8 cellular contexts compared by ENCODE assay signal in genomic region chr14:75068294-75069020, GRCh38. TPM values are rescaled to one million over a fixed set of nuclear protein-coding genes. Genes with fewer than 3 reads are reported as not detected.
DNase-seq lines count a peak whose midpoint lies in the region; ATAC-seq, FAIRE-seq and TF ChIP-seq lines count a peak whose summit lies in the region.

No MANE protein-coding gene starts in this region.

- H3K4me1 ChIP-seq in GM12878 (ENCODE audit: control insufficient read depth, insufficient read depth, low read length) (peaks cover 8% of the 10 kb centered on the region), left lung (peaks cover 5 to 38% of the 10 kb centered on the region in 2 donors), upper lobe of right lung (peaks cover 31% of the 10 kb centered on the region)

- H3K4me3 ChIP-seq in GM12878 (peak overlapping the region; percentile 79), left lung (peak overlapping the region; percentile 46 to 53), upper lobe of right lung (peak overlapping the region; percentile 58)

- WGBS in GM12878 (ENCODE audit: insufficient coverage, insufficient replicate concordance, low lambda C conversion rate, missing lambda C conversion rate): 2% methylated on average over 13 of the region's 13 CpGs

- no peaks in the 10 kb centered on the region for H4K20me1 ChIP-seq in GM12878 (ENCODE audit: control insufficient read depth, insufficient read depth)

- H3K27ac ChIP-seq in GM12878 (ENCODE audit: control insufficient read depth, insufficient read depth) (peak overlapping the region; percentile 47), left lung (peak overlapping the region; percentile 91 to 94), upper lobe of right lung (peak overlapping the region; percentile 93)

- ATAC-seq in GM12878: no peak
- no peak for ATAC-seq in left lung
- ATAC-seq in upper lobe of right lung: no peak
- ATAC-seq in HG02642 (IDR thresholded peaks at IDR 0.05; ENCODE audit: poor library complexity, unreplicated experiment): no peak

- SMC1A ChIA-PET in GM12878 (lab: Charles Lee; ENCODE audit: uncharacterized antibody, unreplicated experiment): interaction anchor here (0.6 to 1.5 kb wide), 5 partner anchors 9 to 207 kb away, joined by 3 to 4 read pairs (median 4); partner anchors contain the start of gene RPS6KL1

- H3K36me3 ChIP-seq in GM12878 (ENCODE audit: control insufficient read depth in 2 of 2, insufficient read depth in 2 of 2, low read length in 1 of 2) (no peaks in the 10 kb centered on the region), left lung (no peaks in the 10 kb centered on the region), upper lobe of right lung (no peaks in the 10 kb centered on the region)

- H3K4me2 ChIP-seq in GM12878 (ENCODE audit: control insufficient read depth, insufficient read depth): peak overlapping the region; percentile 91

- no peak for TF ChIP-seq CTCF in GM12878 (IDR thresholded peaks at IDR 0.05 in 2 of 3, conservative IDR thresholded peaks at IDR 0.05 in 1 of 3; ENCODE audit: control insufficient read depth in 2 of 3, extremely low read depth in 1 of 3, insufficient read depth in 1 of 3, low read depth in 3 of 3, low read length in 3 of 3)
- TF ChIP-seq CTCF in left lung (IDR thresholded peaks at IDR 0.05): no peak
- no peak for TF ChIP-seq CTCF in upper lobe of right lung (IDR thresholded peaks at IDR 0.05)

- TF ChIP-seq EP300 in GM12878 (IDR thresholded peaks at IDR 0.05; ENCODE audit: borderline replicate concordance in 1 of 2, control insufficient read depth in 1 of 2, low read depth in 2 of 2, low read length in 2 of 2): no peak

- H3K79me2 ChIP-seq in GM12878 (ENCODE audit: control insufficient read depth, insufficient read depth, low read length): peaks cover 10% of the 10 kb centered on the region

- H2AFZ ChIP-seq in GM12878 (ENCODE audit: control insufficient read depth, low read depth, low read length): peak overlapping the region; percentile 96

- BruUV-seq in GM12878 (replicated peaks; lab: Mats Ljungman, UMichigan): TSS peak; percentile 86

- POLR2A ChIA-PET in GM12878 (lab: Charles Lee): interaction anchor here (0.6 to 1.2 kb wide), 3 partner anchors 15 to 66 kb away, joined by 3 to 4 read pairs (median 3); no protein-coding TSS in a partner anchor

- in situ Hi-C loops in GM12878 (cut with MboI): no loop called here

- CTCF ChIA-PET in GM12878 (lab: Yijun Ruan, JAX): interaction anchor here (0.6 to 1.2 kb wide), 4 partner anchors 17 to 306 kb away, joined by 3 to 5 read pairs (median 4); no protein-coding TSS in a partner anchor

- H3K9ac ChIP-seq in GM12878 (ENCODE audit: control insufficient read depth, insufficient read depth, low read length): peak overlapping the region; percentile 66

- no peak for FAIRE-seq in GM12878 (lab: Jason Lieb, UNC)

- H3K27me3 ChIP-seq in GM12878 (replicated peaks in 1 of 2; ENCODE audit: control insufficient read depth in 2 of 2, insufficient read depth in 2 of 2, low read length in 1 of 2) (no peaks in the 10 kb centered on the region), left lung (no peaks in the 10 kb centered on the region), upper lobe of right lung (no peaks in the 10 kb centered on the region)

- intact Hi-C loops in GM12878 (cut with micrococcal nuclease; ENCODE audit: unreplicated experiment) (no loop called here), left lung (cut with DNase I) (no loop called here), upper lobe of right lung (cut with DNase I) (no loop called here)

- TF ChIP-seq RAD21 in GM12878 (IDR thresholded peaks at IDR 0.05; ENCODE audit: insufficient read depth, low read depth, low read length): no peak

- DNase-seq in NCI-H345 treated with DMSO at 0.1 percent for 48 hours (lab: John Stamatoyannopoulos, UW; ENCODE audit: unreplicated experiment) (peak; percentile 17), NCI-H345 (lab: John Stamatoyannopoulos, UW) (no peak), GM12878 (ENCODE audit: low read depth, low spot score) (no peak), left lung (no peak), upper lobe of right lung (no peak), glomerular visceral epithelial cell (ENCODE audit: extremely low spot score) (no peak), DMS114 treated with DMSO at 0.1 percent for 48 hours (lab: John Stamatoyannopoulos, UW; ENCODE audit: unreplicated experiment) (no peak)

- no peaks in the 10 kb centered on the region for H3K9me3 ChIP-seq in GM12878 (replicated peaks; ENCODE audit: control insufficient read depth, insufficient read depth, low read length)
- H3K9me3 ChIP-seq in left lung: no peaks in the 10 kb centered on the region
- no peaks in the 10 kb centered on the region for H3K9me3 ChIP-seq in upper lobe of right lung

- no peak for TF ChIP-seq POLR2A in GM12878 (IDR thresholded peaks at IDR 0.05; ENCODE audit: low read depth, low read length)

- RAD21 ChIA-PET in GM12878 (lab: Charles Lee; ENCODE audit: unreplicated experiment): no interaction called here

RNA-seq across cellular contexts. Expression of gene ZC2HC1C, which starts 1.0 kb away (rescaled TPM):
- 0.56 and 1.1 TPM in 2 replicates for total RNA-seq in GM12878 (2013; cell fraction: nucleolus; rRNA removed)
- total RNA-seq in GM12878 (2014; rRNA removed) (1.8 and 2.2 TPM in 2 replicates), GM12878 (2014; rRNA removed; fragmentation: Illumina TruSeq; extraction: Trizol) (1.8 and 2.0 TPM in 2 replicates), GM12878 (2021) (1.1 and 1.7 TPM in 2 replicates), left lung (1 to 10 TPM; 3.1 to 4.6 TPM), upper lobe of right lung (4.5 TPM)
- 1.2 TPM for polyA plus RNA-seq in GM12878 (2011; ENCODE audit: low read depth)
- polyA plus RNA-seq in GM12878 (2011; rRNA removed) (0.71 and 0.92 TPM in 2 replicates), GM12878 (2014; fragmentation: Illumina TruSeq; extraction: Trizol) (0.90 and 1.2 TPM in 2 replicates), GM12878 (2014; fragmentation: Nextera tagmentation; extraction: Ambion mirVana) (1 to 10 TPM; 1.3 to 1.4 TPM), GM12878 (2014; rRNA removed) (1.7 and 2.4 TPM in 2 replicates), GM12878 (2016; fragmentation: Nextera tagmentation; extraction: Ambion mirVana) (1 to 10 TPM; 2.9 to 3.7 TPM)
- polyA plus RNA-seq in GM12878 (2011; cell fraction: cytosol; rRNA removed): 0.62 and 0.73 TPM in 2 replicates
- 0.48 and 1.1 TPM in 2 replicates for polyA plus RNA-seq in GM12878 (2011; cell fraction: nucleus; rRNA removed)
- 1.1 and 1.2 TPM in 2 replicates for polyA plus RNA-seq in GM12878 (2012)
- polyA minus RNA-seq in GM12878 (2011; rRNA and poly(A)+ RNA removed): 0.82 TPM in 1 of 2 replicates, not detected in the other
- polyA minus RNA-seq in GM12878 (2011; cell fraction: cytosol; rRNA and poly(A)+ RNA removed): not detected in 2 replicates
- polyA minus RNA-seq in GM12878 (2011; cell fraction: nucleus; rRNA and poly(A)+ RNA removed): 0.19 and 0.60 TPM in 2 replicates

RNA-seq across cellular contexts. Expression of gene ACYP1, which starts 4.6 kb away (rescaled TPM):
- total RNA-seq in GM12878 (2013; cell fraction: nucleolus; rRNA removed): 57.4 and 59.3 TPM in 2 replicates
- total RNA-seq in GM12878 (2014; rRNA removed) (25.3 and 26.3 TPM in 2 replicates), GM12878 (2014; rRNA removed; fragmentation: Illumina TruSeq; extraction: Trizol) (25.3 and 30.5 TPM in 2 replicates), GM12878 (2021) (14.9 and 18.2 TPM in 2 replicates), left lung (10 to 100 TPM in 1 of 2 donors, 1 to 10 TPM in 1; 9.8 to 15.8 TPM), upper lobe of right lung (15.3 TPM)
- polyA plus RNA-seq in GM12878 (2011; ENCODE audit: low read depth): 21.5 TPM
- polyA plus RNA-seq in GM12878 (2011; rRNA removed) (52.6 and 80.6 TPM in 2 replicates), GM12878 (2014; fragmentation: Illumina TruSeq; extraction: Trizol) (28.6 and 31.7 TPM in 2 replicates), GM12878 (2014; fragmentation: Nextera tagmentation; extraction: Ambion mirVana) (10 to 100 TPM; 48.5 to 49.4 TPM), GM12878 (2014; rRNA removed) (30.7 and 38.6 TPM in 2 replicates), GM12878 (2016; fragmentation: Nextera tagmentation; extraction: Ambion mirVana) (10 to 100 TPM; 49.8 TPM)
- 21.8 and 29.4 TPM in 2 replicates for polyA plus RNA-seq in GM12878 (2011; cell fraction: cytosol; rRNA removed)
- 23.1 and 24.5 TPM in 2 replicates for polyA plus RNA-seq in GM12878 (2011; cell fraction: nucleus; rRNA removed)
- polyA plus RNA-seq in GM12878 (2012): 24.7 and 31.1 TPM in 2 replicates
- 10.3 and 12.3 TPM in 2 replicates for polyA minus RNA-seq in GM12878 (2011; rRNA and poly(A)+ RNA removed)
- polyA minus RNA-seq in GM12878 (2011; cell fraction: cytosol; rRNA and poly(A)+ RNA removed): 7.4 and 9.1 TPM in 2 replicates
- 7.4 and 8.8 TPM in 2 replicates for polyA minus RNA-seq in GM12878 (2011; cell fraction: nucleus; rRNA and poly(A)+ RNA removed)

RNA-seq across cellular contexts. Expression of gene MLH3, which starts 17.2 kb away (rescaled TPM):
- 112 and 123 TPM in 2 replicates for total RNA-seq in GM12878 (2013; cell fraction: nucleolus; rRNA removed)
- 17.1 and 24.5 TPM in 2 replicates for total RNA-seq in GM12878 (2014; rRNA removed)
- total RNA-seq in GM12878 (2014; rRNA removed; fragmentation: Illumina TruSeq; extraction: Trizol): 29.8 and 31.2 TPM in 2 replicates
- total RNA-seq in GM12878 (2021): 22.4 and 23.8 TPM in 2 replicates
- polyA plus RNA-seq in GM12878 (2011; ENCODE audit: low read depth): 10.2 TPM
- polyA plus RNA-seq in GM12878 (2011; rRNA removed): 26.8 and 34.2 TPM in 2 replicates
- polyA plus RNA-seq in GM12878 (2011; cell fraction: cytosol; rRNA removed): 15.2 and 15.6 TPM in 2 replicates
- polyA plus RNA-seq in GM12878 (2011; cell fraction: nucleus; rRNA removed): 31.1 and 35.9 TPM in 2 replicates
- polyA plus RNA-seq in GM12878 (2012): 12.5 and 18.2 TPM in 2 replicates
- 21.3 and 31.2 TPM in 2 replicates for polyA plus RNA-seq in GM12878 (2014; fragmentation: Illumina TruSeq; extraction: Trizol)
- 10 to 100 TPM; 17.9 to 23.4 TPM for polyA plus RNA-seq in GM12878 (2014; fragmentation: Nextera tagmentation; extraction: Ambion mirVana)
- 12.6 and 13.0 TPM in 2 replicates for polyA plus RNA-seq in GM12878 (2014; rRNA removed)
- 10 to 100 TPM; 15.1 to 15.8 TPM for polyA plus RNA-seq in GM12878 (2016; fragmentation: Nextera tagmentation; extraction: Ambion mirVana)
- 56.0 and 68.4 TPM in 2 replicates for polyA minus RNA-seq in GM12878 (2011; rRNA and poly(A)+ RNA removed)
- polyA minus RNA-seq in GM12878 (2011; cell fraction: cytosol; rRNA and poly(A)+ RNA removed): 7.4 and 8.6 TPM in 2 replicates
- 16.6 and 20.1 TPM in 2 replicates for polyA minus RNA-seq in GM12878 (2011; cell fraction: nucleus; rRNA and poly(A)+ RNA removed)
- total RNA-seq in left lung: 10 to 100 TPM; 24.7 to 25.9 TPM
- 33.4 TPM for total RNA-seq in upper lobe of right lung

RNA-seq across cellular contexts. Expression of gene NEK9, which starts 58.4 kb away (rescaled TPM):
- 102 and 108 TPM in 2 replicates for total RNA-seq in GM12878 (2013; cell fraction: nucleolus; rRNA removed)
- total RNA-seq in GM12878 (2014; rRNA removed): 39.8 and 48.1 TPM in 2 replicates
- 24.7 and 26.9 TPM in 2 replicates for total RNA-seq in GM12878 (2014; rRNA removed; fragmentation: Illumina TruSeq; extraction: Trizol)
- total RNA-seq in GM12878 (2021): 78.8 and 83.0 TPM in 2 replicates
- polyA plus RNA-seq in GM12878 (2011; ENCODE audit: low read depth): 25.6 TPM
- polyA plus RNA-seq in GM12878 (2011; rRNA removed): 51.3 and 60.0 TPM in 2 replicates
- 21.7 and 34.4 TPM in 2 replicates for polyA plus RNA-seq in GM12878 (2011; cell fraction: cytosol; rRNA removed)
- 51.1 and 77.0 TPM in 2 replicates for polyA plus RNA-seq in GM12878 (2011; cell fraction: nucleus; rRNA removed)
- polyA plus RNA-seq in GM12878 (2012): 34.2 and 38.4 TPM in 2 replicates
- 43.0 and 55.3 TPM in 2 replicates for polyA plus RNA-seq in GM12878 (2014; fragmentation: Illumina TruSeq; extraction: Trizol)
- 10 to 100 TPM in 1 of 2 experiments, 1 to 10 TPM in 1; 6.0 to 15.7 TPM for polyA plus RNA-seq in GM12878 (2014; fragmentation: Nextera tagmentation; extraction: Ambion mirVana)
- 61.9 and 64.5 TPM in 2 replicates for polyA plus RNA-seq in GM12878 (2014; rRNA removed)
- polyA plus RNA-seq in GM12878 (2016; fragmentation: Nextera tagmentation; extraction: Ambion mirVana): 10 to 100 TPM; 43.4 to 46.1 TPM
- polyA minus RNA-seq in GM12878 (2011; rRNA and poly(A)+ RNA removed): 41.1 and 51.6 TPM in 2 replicates
- 17.5 and 17.6 TPM in 2 replicates for polyA minus RNA-seq in GM12878 (2011; cell fraction: cytosol; rRNA and poly(A)+ RNA removed)
- 26.8 and 65.3 TPM in 2 replicates for polyA minus RNA-seq in GM12878 (2011; cell fraction: nucleus; rRNA and poly(A)+ RNA removed)
- 10 to 100 TPM; 75.8 to 77.7 TPM for total RNA-seq in left lung
- 78.1 TPM for total RNA-seq in upper lobe of right lung
